In the genomic region with DNA sequence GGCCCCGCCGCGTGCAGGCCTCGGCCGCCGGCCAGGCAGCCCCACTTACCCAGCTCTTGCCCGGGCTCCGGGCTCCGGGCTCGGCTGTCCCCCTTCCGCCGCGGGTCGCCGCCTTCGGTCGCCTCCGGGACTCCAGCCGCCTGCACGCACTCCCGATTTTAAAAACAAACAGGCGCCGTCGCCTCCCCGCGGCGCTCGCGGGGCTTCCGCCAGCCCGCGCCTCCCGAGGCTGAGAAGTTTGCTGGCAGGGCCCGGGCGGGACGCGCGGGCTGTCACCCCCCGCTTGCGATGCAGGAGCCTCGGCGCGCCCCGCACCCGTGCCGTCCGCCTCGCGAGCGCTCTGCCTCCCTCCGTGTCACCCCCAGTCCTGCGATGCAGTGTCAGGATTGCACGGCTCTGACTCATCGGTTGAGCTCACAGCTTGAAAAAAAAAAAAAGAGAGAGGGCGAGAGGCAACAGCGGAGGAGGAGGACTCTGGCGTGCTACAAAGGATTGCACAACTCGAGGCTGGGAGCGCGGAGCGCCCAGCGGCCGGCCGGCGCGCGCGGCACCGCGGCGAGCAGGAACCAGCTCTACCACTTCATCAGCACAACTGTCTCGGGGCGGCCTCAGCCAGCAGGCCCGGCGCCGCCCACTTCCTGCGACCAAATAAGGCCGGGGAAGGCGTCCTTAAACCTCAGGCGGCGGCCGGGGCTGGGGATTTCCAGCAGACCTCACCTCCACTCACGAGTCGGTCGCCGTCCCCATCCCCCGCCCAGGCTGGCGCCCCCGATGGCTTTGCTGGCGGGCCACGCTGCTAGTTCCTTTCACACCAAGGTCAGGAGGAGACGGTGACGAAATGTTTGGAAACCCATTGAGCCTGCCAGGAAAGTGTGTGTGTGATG, we compare ENCODE assay signal across 1 cellular context.
TF ChIP-seq lines count a peak whose summit lies in the region.

No MANE protein-coding gene starts in this region.

TF ChIP-seq in HepG2, 621 proteins besides CTCF, POLR2A, EP300 and RAD21 (continued from another document and continues in another):
- TF ChIP-seq, protein P1, sequence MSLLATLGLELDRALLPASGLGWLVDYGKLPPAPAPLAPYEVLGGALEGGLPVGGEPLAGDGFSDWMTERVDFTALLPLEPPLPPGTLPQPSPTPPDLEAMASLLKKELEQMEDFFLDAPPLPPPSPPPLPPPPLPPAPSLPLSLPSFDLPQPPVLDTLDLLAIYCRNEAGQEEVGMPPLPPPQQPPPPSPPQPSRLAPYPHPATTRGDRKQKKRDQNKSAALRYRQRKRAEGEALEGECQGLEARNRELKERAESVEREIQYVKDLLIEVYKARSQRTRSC (CRISPR knock-in tag; IDR thresholded peaks at IDR 0.05; ENCODE audit: low read depth): 0 out of 2 replicates have a peak, but pooled peaks have one; percentile 32
- peak; percentile 33 for TF ChIP-seq IKZF4 (CRISPR knock-in tag; IDR thresholded peaks at IDR 0.05; ENCODE audit: borderline replicate concordance, low read depth, not compliant biosample characterization)
- peak; percentile 66 for TF ChIP-seq NR2F6 (IDR thresholded peaks at IDR 0.05)
- TF ChIP-seq NR2F6 (CRISPR knock-in tag; IDR thresholded peaks at IDR 0.05): peak; percentile 52; the same call in 1 of the 2 replicates
- TF ChIP-seq, protein P2, sequence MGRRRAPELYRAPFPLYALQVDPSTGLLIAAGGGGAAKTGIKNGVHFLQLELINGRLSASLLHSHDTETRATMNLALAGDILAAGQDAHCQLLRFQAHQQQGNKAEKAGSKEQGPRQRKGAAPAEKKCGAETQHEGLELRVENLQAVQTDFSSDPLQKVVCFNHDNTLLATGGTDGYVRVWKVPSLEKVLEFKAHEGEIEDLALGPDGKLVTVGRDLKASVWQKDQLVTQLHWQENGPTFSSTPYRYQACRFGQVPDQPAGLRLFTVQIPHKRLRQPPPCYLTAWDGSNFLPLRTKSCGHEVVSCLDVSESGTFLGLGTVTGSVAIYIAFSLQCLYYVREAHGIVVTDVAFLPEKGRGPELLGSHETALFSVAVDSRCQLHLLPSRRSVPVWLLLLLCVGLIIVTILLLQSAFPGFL (CRISPR knock-in tag; IDR thresholded peaks at IDR 0.05): no peak
- TF ChIP-seq, protein P3, sequence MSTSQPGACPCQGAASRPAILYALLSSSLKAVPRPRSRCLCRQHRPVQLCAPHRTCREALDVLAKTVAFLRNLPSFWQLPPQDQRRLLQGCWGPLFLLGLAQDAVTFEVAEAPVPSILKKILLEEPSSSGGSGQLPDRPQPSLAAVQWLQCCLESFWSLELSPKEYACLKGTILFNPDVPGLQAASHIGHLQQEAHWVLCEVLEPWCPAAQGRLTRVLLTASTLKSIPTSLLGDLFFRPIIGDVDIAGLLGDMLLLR (CRISPR knock-in tag; IDR thresholded peaks at IDR 0.05): peak; percentile 81; the same call in 1 of the 2 replicates
- TF ChIP-seq, protein P4, sequence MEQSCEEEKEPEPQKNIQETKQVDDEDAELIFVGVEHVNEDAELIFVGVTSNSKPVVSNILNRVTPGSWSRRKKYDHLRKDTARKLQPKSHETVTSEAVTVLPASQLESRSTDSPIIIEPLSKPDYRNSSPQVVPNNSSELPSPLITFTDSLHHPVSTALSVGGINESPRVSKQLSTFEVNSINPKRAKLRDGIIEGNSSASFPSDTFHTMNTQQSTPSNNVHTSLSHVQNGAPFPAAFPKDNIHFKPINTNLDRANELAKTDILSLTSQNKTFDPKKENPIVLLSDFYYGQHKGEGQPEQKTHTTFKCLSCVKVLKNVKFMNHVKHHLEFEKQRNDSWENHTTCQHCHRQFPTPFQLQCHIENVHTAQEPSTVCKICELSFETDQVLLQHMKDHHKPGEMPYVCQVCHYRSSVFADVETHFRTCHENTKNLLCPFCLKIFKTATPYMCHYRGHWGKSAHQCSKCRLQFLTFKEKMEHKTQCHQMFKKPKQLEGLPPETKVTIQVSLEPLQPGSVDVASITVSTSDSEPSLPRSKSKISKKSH (CRISPR knock-in tag; IDR thresholded peaks at IDR 0.05; ENCODE audit: borderline replicate concordance): peak; percentile 36; the same call in 1 of the 2 replicates
- 0 out of 2 replicates have a peak, but pooled peaks have one; percentile 45 for TF ChIP-seq FOXC1 (CRISPR knock-in tag; IDR thresholded peaks at IDR 0.05; ENCODE audit: borderline replicate concordance)
- TF ChIP-seq ESRRA (CRISPR knock-in tag; IDR thresholded peaks at IDR 0.05; ENCODE audit: low read depth): peak; percentile 51; the same call in 1 of the 2 replicates
- TF ChIP-seq, protein P5, sequence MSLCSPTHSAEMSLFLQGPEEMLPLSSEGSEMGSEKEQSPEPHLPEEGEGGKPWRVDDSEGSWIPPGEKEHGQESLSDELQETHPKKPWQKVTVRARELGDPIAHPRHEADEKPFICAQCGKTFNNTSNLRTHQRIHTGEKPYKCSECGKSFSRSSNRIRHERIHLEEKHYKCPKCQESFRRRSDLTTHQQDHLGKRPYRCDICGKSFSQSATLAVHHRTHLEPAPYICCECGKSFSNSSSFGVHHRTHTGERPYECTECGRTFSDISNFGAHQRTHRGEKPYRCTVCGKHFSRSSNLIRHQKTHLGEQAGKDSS (CRISPR knock-in tag; IDR thresholded peaks at IDR 0.05; ENCODE audit: borderline replicate concordance, low read depth): no peak; the same call in 1 of the 2 replicates
- TF ChIP-seq, protein P6, sequence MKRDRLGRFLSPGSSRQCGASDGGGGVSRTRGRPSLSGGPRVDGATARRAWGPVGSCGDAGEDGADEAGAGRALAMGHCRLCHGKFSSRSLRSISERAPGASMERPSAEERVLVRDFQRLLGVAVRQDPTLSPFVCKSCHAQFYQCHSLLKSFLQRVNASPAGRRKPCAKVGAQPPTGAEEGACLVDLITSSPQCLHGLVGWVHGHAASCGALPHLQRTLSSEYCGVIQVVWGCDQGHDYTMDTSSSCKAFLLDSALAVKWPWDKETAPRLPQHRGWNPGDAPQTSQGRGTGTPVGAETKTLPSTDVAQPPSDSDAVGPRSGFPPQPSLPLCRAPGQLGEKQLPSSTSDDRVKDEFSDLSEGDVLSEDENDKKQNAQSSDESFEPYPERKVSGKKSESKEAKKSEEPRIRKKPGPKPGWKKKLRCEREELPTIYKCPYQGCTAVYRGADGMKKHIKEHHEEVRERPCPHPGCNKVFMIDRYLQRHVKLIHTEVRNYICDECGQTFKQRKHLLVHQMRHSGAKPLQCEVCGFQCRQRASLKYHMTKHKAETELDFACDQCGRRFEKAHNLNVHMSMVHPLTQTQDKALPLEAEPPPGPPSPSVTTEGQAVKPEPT (CRISPR knock-in tag; IDR thresholded peaks at IDR 0.05; ENCODE audit: low read depth): peak; percentile 71; the same call in 1 of the 2 replicates
- TF ChIP-seq LCORL (IDR thresholded peaks at IDR 0.05): no peak
- peak; percentile 68 for TF ChIP-seq LCORL (CRISPR knock-in tag; IDR thresholded peaks at IDR 0.05)
- no peak for TF ChIP-seq ZNF282 (IDR thresholded peaks at IDR 0.05; ENCODE audit: partially characterized antibody)
- TF ChIP-seq, protein P7, sequence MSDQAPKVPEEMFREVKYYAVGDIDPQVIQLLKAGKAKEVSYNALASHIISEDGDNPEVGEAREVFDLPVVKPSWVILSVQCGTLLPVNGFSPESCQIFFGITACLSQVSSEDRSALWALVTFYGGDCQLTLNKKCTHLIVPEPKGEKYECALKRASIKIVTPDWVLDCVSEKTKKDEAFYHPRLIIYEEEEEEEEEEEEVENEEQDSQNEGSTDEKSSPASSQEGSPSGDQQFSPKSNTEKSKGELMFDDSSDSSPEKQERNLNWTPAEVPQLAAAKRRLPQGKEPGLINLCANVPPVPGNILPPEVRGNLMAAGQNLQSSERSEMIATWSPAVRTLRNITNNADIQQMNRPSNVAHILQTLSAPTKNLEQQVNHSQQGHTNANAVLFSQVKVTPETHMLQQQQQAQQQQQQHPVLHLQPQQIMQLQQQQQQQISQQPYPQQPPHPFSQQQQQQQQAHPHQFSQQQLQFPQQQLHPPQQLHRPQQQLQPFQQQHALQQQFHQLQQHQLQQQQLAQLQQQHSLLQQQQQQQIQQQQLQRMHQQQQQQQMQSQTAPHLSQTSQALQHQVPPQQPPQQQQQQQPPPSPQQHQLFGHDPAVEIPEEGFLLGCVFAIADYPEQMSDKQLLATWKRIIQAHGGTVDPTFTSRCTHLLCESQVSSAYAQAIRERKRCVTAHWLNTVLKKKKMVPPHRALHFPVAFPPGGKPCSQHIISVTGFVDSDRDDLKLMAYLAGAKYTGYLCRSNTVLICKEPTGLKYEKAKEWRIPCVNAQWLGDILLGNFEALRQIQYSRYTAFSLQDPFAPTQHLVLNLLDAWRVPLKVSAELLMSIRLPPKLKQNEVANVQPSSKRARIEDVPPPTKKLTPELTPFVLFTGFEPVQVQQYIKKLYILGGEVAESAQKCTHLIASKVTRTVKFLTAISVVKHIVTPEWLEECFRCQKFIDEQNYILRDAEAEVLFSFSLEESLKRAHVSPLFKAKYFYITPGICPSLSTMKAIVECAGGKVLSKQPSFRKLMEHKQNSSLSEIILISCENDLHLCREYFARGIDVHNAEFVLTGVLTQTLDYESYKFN (CRISPR knock-in tag; conservative IDR thresholded peaks at IDR 0.05): peak; percentile 83
- TF ChIP-seq, protein P8, sequence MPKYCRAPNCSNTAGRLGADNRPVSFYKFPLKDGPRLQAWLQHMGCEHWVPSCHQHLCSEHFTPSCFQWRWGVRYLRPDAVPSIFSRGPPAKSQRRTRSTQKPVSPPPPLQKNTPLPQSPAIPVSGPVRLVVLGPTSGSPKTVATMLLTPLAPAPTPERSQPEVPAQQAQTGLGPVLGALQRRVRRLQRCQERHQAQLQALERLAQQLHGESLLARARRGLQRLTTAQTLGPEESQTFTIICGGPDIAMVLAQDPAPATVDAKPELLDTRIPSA (CRISPR knock-in tag; IDR thresholded peaks at IDR 0.05; ENCODE audit: borderline replicate concordance): no peak; the same call in 1 of the 2 replicates
- TF ChIP-seq, protein P9, sequence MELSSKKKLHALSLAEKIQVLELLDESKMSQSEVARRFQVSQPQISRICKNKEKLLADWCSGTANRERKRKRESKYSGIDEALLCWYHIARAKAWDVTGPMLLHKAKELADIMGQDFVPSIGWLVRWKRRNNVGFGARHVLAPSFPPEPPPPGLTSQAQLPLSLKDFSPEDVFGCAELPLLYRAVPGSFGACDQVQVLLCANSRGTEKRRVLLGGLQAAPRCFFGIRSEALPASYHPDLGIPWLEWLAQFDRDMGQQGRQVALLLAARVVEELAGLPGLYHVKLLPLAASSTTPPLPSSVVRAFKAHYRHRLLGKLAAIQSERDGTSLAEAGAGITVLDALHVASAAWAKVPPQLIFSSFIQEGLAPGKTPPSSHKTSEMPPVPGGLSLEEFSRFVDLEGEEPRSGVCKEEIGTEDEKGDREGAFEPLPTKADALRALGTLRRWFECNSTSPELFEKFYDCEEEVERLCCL (CRISPR knock-in tag; IDR thresholded peaks at IDR 0.05; ENCODE audit: borderline replicate concordance): no peak
- TF ChIP-seq, protein P10, sequence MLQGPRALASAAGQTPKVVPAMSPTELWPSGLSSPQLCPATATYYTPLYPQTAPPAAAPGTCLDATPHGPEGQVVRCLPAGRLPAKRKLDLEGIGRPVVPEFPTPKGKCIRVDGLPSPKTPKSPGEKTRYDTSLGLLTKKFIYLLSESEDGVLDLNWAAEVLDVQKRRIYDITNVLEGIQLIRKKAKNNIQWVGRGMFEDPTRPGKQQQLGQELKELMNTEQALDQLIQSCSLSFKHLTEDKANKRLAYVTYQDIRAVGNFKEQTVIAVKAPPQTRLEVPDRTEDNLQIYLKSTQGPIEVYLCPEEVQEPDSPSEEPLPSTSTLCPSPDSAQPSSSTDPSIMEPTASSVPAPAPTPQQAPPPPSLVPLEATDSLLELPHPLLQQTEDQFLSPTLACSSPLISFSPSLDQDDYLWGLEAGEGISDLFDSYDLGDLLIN (CRISPR knock-in tag; IDR thresholded peaks at IDR 0.05; ENCODE audit: borderline replicate concordance): no peak
- no peak for TF ChIP-seq ZNF549 (CRISPR knock-in tag; IDR thresholded peaks at IDR 0.05)
- peak; percentile 78; the same call in 1 of the 2 replicates for TF ChIP-seq MXD4 (CRISPR knock-in tag; IDR thresholded peaks at IDR 0.05)
- TF ChIP-seq KLF9 (CRISPR knock-in tag; IDR thresholded peaks at IDR 0.05; ENCODE audit: low read depth): no peak
- 0 out of 2 replicates have a peak, but pooled peaks have one; percentile 42 for TF ChIP-seq ZNF501 (CRISPR knock-in tag; IDR thresholded peaks at IDR 0.05)
- peak; percentile 16 for TF ChIP-seq ZNF883 (CRISPR knock-in tag; IDR thresholded peaks at IDR 0.05; ENCODE audit: not compliant biosample characterization)
- TF ChIP-seq MIER3 (CRISPR knock-in tag; IDR thresholded peaks at IDR 0.05; ENCODE audit: borderline replicate concordance): peak; percentile 66; the same call in 1 of the 2 replicates
- TF ChIP-seq, protein P11, sequence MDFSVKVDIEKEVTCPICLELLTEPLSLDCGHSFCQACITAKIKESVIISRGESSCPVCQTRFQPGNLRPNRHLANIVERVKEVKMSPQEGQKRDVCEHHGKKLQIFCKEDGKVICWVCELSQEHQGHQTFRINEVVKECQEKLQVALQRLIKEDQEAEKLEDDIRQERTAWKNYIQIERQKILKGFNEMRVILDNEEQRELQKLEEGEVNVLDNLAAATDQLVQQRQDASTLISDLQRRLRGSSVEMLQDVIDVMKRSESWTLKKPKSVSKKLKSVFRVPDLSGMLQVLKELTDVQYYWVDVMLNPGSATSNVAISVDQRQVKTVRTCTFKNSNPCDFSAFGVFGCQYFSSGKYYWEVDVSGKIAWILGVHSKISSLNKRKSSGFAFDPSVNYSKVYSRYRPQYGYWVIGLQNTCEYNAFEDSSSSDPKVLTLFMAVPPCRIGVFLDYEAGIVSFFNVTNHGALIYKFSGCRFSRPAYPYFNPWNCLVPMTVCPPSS (IDR thresholded peaks at IDR 0.05): no peak
- no peak for TF ChIP-seq GTF2F1 (IDR thresholded peaks at IDR 0.05; ENCODE audit: low read length)
- peak; percentile 97 for TF ChIP-seq CEBPG (CRISPR knock-in tag; IDR thresholded peaks at IDR 0.05)
- TF ChIP-seq POLR2AphosphoS2 (IDR thresholded peaks at IDR 0.05; ENCODE audit: low read depth, low read length): no peak
- TF ChIP-seq ZNF143 (CRISPR knock-in tag; IDR thresholded peaks at IDR 0.05): no peak; the same call in 1 of the 2 replicates
- TF ChIP-seq GTF3A (CRISPR knock-in tag; conservative IDR thresholded peaks at IDR 0.05): 0 out of 2 replicates have a peak, but pooled peaks have one; percentile 70
- peak; percentile 79; the same call in 1 of the 2 replicates for TF ChIP-seq ZNF782 (CRISPR knock-in tag; IDR thresholded peaks at IDR 0.05; ENCODE audit: borderline replicate concordance)
- TF ChIP-seq, protein P12, sequence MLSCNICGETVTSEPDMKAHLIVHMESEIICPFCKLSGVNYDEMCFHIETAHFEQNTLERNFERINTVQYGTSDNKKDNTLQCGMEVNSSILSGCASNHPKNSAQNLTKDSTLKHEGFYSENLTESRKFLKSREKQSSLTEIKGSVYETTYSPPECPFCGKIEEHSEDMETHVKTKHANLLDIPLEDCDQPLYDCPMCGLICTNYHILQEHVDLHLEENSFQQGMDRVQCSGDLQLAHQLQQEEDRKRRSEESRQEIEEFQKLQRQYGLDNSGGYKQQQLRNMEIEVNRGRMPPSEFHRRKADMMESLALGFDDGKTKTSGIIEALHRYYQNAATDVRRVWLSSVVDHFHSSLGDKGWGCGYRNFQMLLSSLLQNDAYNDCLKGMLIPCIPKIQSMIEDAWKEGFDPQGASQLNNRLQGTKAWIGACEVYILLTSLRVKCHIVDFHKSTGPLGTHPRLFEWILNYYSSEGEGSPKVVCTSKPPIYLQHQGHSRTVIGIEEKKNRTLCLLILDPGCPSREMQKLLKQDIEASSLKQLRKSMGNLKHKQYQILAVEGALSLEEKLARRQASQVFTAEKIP (CRISPR knock-in tag; IDR thresholded peaks at IDR 0.05; ENCODE audit: borderline replicate concordance): no peak
- TF ChIP-seq PTBP1 (IDR thresholded peaks at IDR 0.05; ENCODE audit: low read depth, low read length, poor library complexity, severe bottlenecking): peak; percentile 92
- TF ChIP-seq ZNF138 (CRISPR knock-in tag; IDR thresholded peaks at IDR 0.05; ENCODE audit: low read depth): 0 out of 2 replicates have a peak, but pooled peaks have one; percentile 40
- TF ChIP-seq ZNF557 (CRISPR knock-in tag; IDR thresholded peaks at IDR 0.05): no peak
- TF ChIP-seq MAFK (conservative IDR thresholded peaks at IDR 0.05 in 1 of 2, IDR thresholded peaks at IDR 0.05 in 1 of 2; ENCODE audit: low read length in 2 of 2): no peak
- TF ChIP-seq MED13 (CRISPR knock-in tag; IDR thresholded peaks at IDR 0.05): peak; percentile 42; the same call in 1 of the 2 replicates
